Comparison of ENCODE assay signal across 18 cellular contexts in the genomic region with DNA sequence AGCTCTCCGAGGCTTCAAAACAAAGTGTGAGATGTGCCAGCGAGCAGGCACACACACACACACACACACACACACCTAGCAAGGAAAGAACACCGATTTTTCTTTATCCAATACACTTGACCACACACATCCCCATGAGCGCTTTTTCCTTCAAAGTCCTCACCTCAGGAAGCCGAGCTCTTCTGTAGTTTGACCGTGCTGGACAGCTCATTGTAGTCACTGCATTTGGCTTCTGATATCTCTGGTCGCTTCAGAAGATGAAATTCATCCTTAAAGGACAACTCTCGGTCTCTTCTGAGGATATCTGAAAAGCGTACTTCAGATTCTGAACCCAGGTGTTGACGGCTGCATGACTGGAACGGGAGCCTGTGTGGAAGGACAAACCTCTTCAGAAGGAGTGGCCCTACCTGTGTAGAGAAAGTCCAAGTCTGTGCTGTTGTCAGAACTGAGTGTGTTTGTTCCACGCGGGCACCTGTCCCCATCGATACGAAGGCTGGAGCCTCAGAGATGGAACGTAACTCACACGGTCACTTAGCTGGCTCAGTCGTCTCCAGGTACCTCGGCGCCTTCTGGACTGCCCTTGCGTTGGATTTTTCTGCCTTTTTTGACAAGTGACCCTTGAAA. TPM values are rescaled to one million over a fixed set of nuclear protein-coding genes. Genes with fewer than 3 reads are reported as not detected.
DNase-seq lines count a peak whose midpoint lies in the region; ATAC-seq, FAIRE-seq and TF ChIP-seq lines count a peak whose summit lies in the region.
"Had no signal": no experiment of that assay in that cellular context is flagged by ENCODE, and none has a peak within 500 bp of the region (broad histone marks: within the 10 kb centered on the region; RNA-seq: fewer than 3 reads in every experiment).

No MANE protein-coding gene starts in this region.

- H3K27ac Mint-ChIP-seq in activated naive CD4-positive, alpha-beta T cell treated with anti-CD3 and anti-CD28 coated beads, Interleukin-2, amount 10 ng/mL, durations not matched to agents 7 days and 5 days: no peak overlapping the region
- H3K27ac Mint-ChIP-seq in activated naive CD4-positive, alpha-beta T cell treated with anti-CD3 and anti-CD28 coated beads, Interleukin-2, amount 50 U/mL, for 72 hours: no peak overlapping the region
- H3K27ac Mint-ChIP-seq: CD4-positive, alpha-beta T cell; H9 had no signal

- H3K4me3 ChIP-seq in suprapubic skin: no peak overlapping the region

- H3K27me3 ChIP-seq in suprapubic skin: peaks cover 34% of the 10 kb centered on the region

- TF ChIP-seq EP300 in Ishikawa (IDR thresholded peaks at IDR 0.05; ENCODE audit: borderline replicate concordance) (no peak), suprapubic skin (IDR thresholded peaks at IDR 0.05) (no peak)

- peak; percentile 2 for DNase-seq in activated naive CD4-positive, alpha-beta T cell treated with anti-CD3 and anti-CD28 coated beads, Interleukin-2, amount 10 ng/mL, durations not matched to agents 7 days and 5 days
- no peak for DNase-seq in activated naive CD4-positive, alpha-beta T cell treated with anti-CD3 and anti-CD28 coated beads, Interleukin-2, amount 50 U/mL, for 72 hours (ENCODE audit: low spot score in 2 of 2)
- DNase-seq in mesenteric fat pad (ENCODE audit: low spot score) (peak; percentile 73), suprapubic skin (ENCODE audit: low spot score in 2 of 2) (peak; percentile 5 to 61), GM12892 (ENCODE audit: insufficient read length) (no peak)
- DNase-seq: AML-193; CD4-positive, alpha-beta T cell; DMS79; GDM1; H9; KBM-7 had no signal

- H3K36me3 ChIP-seq in suprapubic skin: no peaks in the 10 kb centered on the region

- no peak for FAIRE-seq in GM12892 (lab: Jason Lieb, UNC)
- FAIRE-seq: D721Med, H1 had no signal

- H3K27me3 Mint-ChIP-seq in activated naive CD4-positive, alpha-beta T cell treated with anti-CD3 and anti-CD28 coated beads, Interleukin-2, amount 10 ng/mL, durations not matched to agents 7 days and 5 days: peaks cover 5% of the 10 kb centered on the region

- H3K9me3 ChIP-seq in suprapubic skin: no peaks in the 10 kb centered on the region
- H3K9me3 ChIP-seq: Caco-2 had no signal

- H3K4me1 Mint-ChIP-seq in activated naive CD4-positive, alpha-beta T cell treated with anti-CD3 and anti-CD28 coated beads, Interleukin-2, amount 10 ng/mL, durations not matched to agents 7 days and 5 days: no peaks in the 10 kb centered on the region

- TF ChIP-seq POLR2A in suprapubic skin (IDR thresholded peaks at IDR 0.05) (no peak), GM12892 (IDR thresholded peaks at IDR 0.05; ENCODE audit: low read depth, low read length) (no peak)

- TF ChIP-seq RAD21 in Ishikawa (IDR thresholded peaks at IDR 0.05; ENCODE audit: low read depth): no peak

- CTCF ChIA-PET in activated naive CD4-positive, alpha-beta T cell treated with anti-CD3 and anti-CD28 coated beads, Interleukin-2, amount 10 ng/mL, durations not matched to agents 7 days and 5 days (lab: Charles Lee): no interaction called here

- H3K36me3 Mint-ChIP-seq in activated naive CD4-positive, alpha-beta T cell treated with anti-CD3 and anti-CD28 coated beads, Interleukin-2, amount 10 ng/mL, durations not matched to agents 7 days and 5 days: no peaks in the 10 kb centered on the region
- no peaks in the 10 kb centered on the region for H3K36me3 Mint-ChIP-seq in activated naive CD4-positive, alpha-beta T cell treated with anti-CD3 and anti-CD28 coated beads, Interleukin-2, amount 50 U/mL, for 72 hours

- 84% methylated on average over 21 of the region's 21 CpGs for WGBS in suprapubic skin

- H3K9me3 Mint-ChIP-seq in activated naive CD4-positive, alpha-beta T cell treated with anti-CD3 and anti-CD28 coated beads, Interleukin-2, amount 10 ng/mL, durations not matched to agents 7 days and 5 days: no peaks in the 10 kb centered on the region
- no peaks in the 10 kb centered on the region for H3K9me3 Mint-ChIP-seq in activated naive CD4-positive, alpha-beta T cell treated with anti-CD3 and anti-CD28 coated beads, Interleukin-2, amount 50 U/mL, for 72 hours
- H3K9me3 Mint-ChIP-seq: CD4-positive, alpha-beta T cell; H9 had no signal

- no peak for TF ChIP-seq CTCF in suprapubic skin (IDR thresholded peaks at IDR 0.05)

- ATAC-seq in activated naive CD4-positive, alpha-beta T cell treated with anti-CD3 and anti-CD28 coated beads, Interleukin-2, amount 50 U/mL, for 72 hours: no peak
- no peak for ATAC-seq in HG02981 (IDR thresholded peaks at IDR 0.05; ENCODE audit: unreplicated experiment)

- H3K4me3 Mint-ChIP-seq in activated naive CD4-positive, alpha-beta T cell treated with anti-CD3 and anti-CD28 coated beads, Interleukin-2, amount 10 ng/mL, durations not matched to agents 7 days and 5 days: no peak overlapping the region
- H3K4me3 Mint-ChIP-seq: CD4-positive, alpha-beta T cell; H9 had no signal

- no peak overlapping the region for H3K27ac ChIP-seq in suprapubic skin
- H3K27ac ChIP-seq: C4-2B had no signal

- no peaks in the 10 kb centered on the region for H3K4me1 ChIP-seq in suprapubic skin

TF ChIP-seq in Ishikawa, 13 proteins besides CTCF, POLR2A, EP300 and RAD21:
- TF ChIP-seq REST (IDR thresholded peaks at IDR 0.05; ENCODE audit: low read depth) (peak; percentile 38; the same call in 1 of the 2 replicates), CEBPB (IDR thresholded peaks at IDR 0.05) (no peak)
- TF ChIP-seq, protein P1, sequence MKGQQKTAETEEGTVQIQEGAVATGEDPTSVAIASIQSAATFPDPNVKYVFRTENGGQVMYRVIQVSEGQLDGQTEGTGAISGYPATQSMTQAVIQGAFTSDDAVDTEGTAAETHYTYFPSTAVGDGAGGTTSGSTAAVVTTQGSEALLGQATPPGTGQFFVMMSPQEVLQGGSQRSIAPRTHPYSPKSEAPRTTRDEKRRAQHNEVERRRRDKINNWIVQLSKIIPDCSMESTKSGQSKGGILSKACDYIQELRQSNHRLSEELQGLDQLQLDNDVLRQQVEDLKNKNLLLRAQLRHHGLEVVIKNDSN (IDR thresholded peaks at IDR 0.05): no peak

RNA-seq across cellular contexts. Expression of gene SHH, which starts 28.1 kb away (rescaled TPM):
- not detected for total RNA-seq in activated naive CD4-positive, alpha-beta T cell treated with anti-CD3 and anti-CD28 coated beads, Interleukin-2, amount 50 U/mL, for 72 hours
- total RNA-seq in mesenteric fat pad (not detected), suprapubic skin (under 1 TPM in 2 of 4 donors, not detected in 2; 0.21 to 0.68 TPM)
- not detected for polyA plus RNA-seq in GM12892 (2012; ENCODE audit: missing spikeins)
- total RNA-seq: CD4-positive, alpha-beta T cell; H1 had no signal
- polyA plus RNA-seq: BJ, H1 had no signal

Comparison
In these comparisons a context has a peak if more than half of its experiments do, and no peak if none do; other contexts are left out.
1. DNase-seq: peak in activated naive CD4-positive, alpha-beta T cell treated with anti-CD3 and anti-CD28 coated beads, Interleukin-2, amount 10 ng/mL, durations not matched to agents 7 days and 5 days (single experiment), mesenteric fat pad (single experiment) and suprapubic skin (2 of 2); none in activated naive CD4-positive, alpha-beta T cell treated with anti-CD3 and anti-CD28 coated beads, Interleukin-2, amount 50 U/mL, for 72 hours (0 of 2) and GM12892 (single experiment).